In the genomic region with DNA sequence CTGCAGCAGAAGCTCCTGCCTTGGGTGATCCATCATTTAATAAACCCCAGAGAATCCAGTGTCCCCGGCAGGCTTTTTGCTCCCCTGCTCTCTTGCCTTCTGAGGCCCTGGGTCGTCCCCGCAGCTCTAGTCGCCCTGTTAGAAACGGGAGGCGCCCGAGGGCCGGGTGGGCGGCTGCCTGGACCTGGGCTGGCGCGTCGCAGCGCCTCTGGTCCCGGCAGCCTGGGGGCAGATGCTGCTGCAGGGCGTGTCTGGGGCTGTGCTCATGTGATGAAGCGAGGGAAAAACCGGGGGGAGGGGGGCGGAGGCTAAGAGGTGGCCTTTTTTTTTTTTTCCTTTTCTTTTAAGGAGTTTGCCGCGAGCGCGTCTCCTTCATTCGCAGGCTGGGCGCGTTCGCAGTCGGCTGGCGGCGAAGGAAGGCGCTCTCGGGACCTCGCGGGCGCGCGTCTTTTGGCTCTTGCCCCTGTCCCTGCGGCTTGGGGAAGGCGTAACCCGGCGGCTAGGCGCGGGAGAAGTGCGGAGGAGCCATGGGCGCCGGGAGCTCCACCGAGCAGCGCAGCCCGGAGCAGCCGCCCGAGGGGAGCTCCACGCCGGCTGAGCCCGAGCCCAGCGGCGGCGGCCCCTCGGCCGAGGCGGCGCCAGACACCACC, we compare ENCODE assay signal across 8 cellular contexts. TPM values are rescaled to one million over a fixed set of nuclear protein-coding genes. Genes with fewer than 3 reads are reported as not detected.
DNase-seq lines count a peak whose midpoint lies in the region; ATAC-seq and TF ChIP-seq lines count a peak whose summit lies in the region.

No MANE protein-coding gene starts in this region.

- no peak overlapping the region for H3K27ac Mint-ChIP-seq in CD14-positive monocyte
- H3K27ac Mint-ChIP-seq in T-helper 17 cell = no peak overlapping the region
- H3K27ac Mint-ChIP-seq in dendritic cell treated with granulocyte-macrophage colony-stimulating factor and Interleukin-4, amounts not matched to agents 40 ng/mL and 50 ng/mL, for 4 days = no peak overlapping the region

- H3K36me3 Mint-ChIP-seq in CD14-positive monocyte = no peaks in the 10 kb centered on the region
- peaks cover 2% of the 10 kb centered on the region for H3K36me3 Mint-ChIP-seq in T-helper 17 cell (ENCODE audit: low read depth)
- H3K36me3 Mint-ChIP-seq in dendritic cell treated with granulocyte-macrophage colony-stimulating factor and Interleukin-4, amounts not matched to agents 40 ng/mL and 50 ng/mL, for 4 days (ENCODE audit: low read depth) = no peaks in the 10 kb centered on the region

- H3K9me3 ChIP-seq in T-helper 17 cell (ENCODE audit: control insufficient read depth, low read length, poor library complexity, severe bottlenecking) = peaks cover 4% of the 10 kb centered on the region

- H3K9me3 Mint-ChIP-seq in CD14-positive monocyte = peaks cover 0 to 13% (median 0%) of the 10 kb centered on the region in 7 donors
- H3K9me3 Mint-ChIP-seq in dendritic cell treated with granulocyte-macrophage colony-stimulating factor and Interleukin-4, amounts not matched to agents 40 ng/mL and 50 ng/mL, for 4 days = no peaks in the 10 kb centered on the region

- intact Hi-C loops in CD14-positive monocyte (cut with micrococcal nuclease) = no loop called here
- intact Hi-C loops in dendritic cell treated with granulocyte-macrophage colony-stimulating factor and Interleukin-4, amounts not matched to agents 40 ng/mL and 50 ng/mL, for 4 days (cut with micrococcal nuclease) = loop anchor here (1.0 kb wide), 1 partner anchor 24 kb away; no protein-coding TSS in a partner anchor

- H3K4me1 Mint-ChIP-seq in CD14-positive monocyte (peaks cover 7% of the 10 kb centered on the region), T-helper 17 cell (peaks cover 4% of the 10 kb centered on the region)
- no peaks in the 10 kb centered on the region for H3K4me1 Mint-ChIP-seq in dendritic cell treated with granulocyte-macrophage colony-stimulating factor and Interleukin-4, amounts not matched to agents 40 ng/mL and 50 ng/mL, for 4 days (ENCODE audit: low read depth)

- TF ChIP-seq CTCF in CD14-positive monocyte (IDR thresholded peaks at IDR 0.05) = no peak

- H3K27me3 Mint-ChIP-seq in CD14-positive monocyte (ENCODE audit: low read depth in 3 of 3) (peaks cover 60 to 78% (median 64%) of the 10 kb centered on the region in 3 donors), T-helper 17 cell (peaks cover 69% of the 10 kb centered on the region)
- H3K27me3 Mint-ChIP-seq in dendritic cell treated with granulocyte-macrophage colony-stimulating factor and Interleukin-4, amounts not matched to agents 40 ng/mL and 50 ng/mL, for 4 days = peaks cover 74% of the 10 kb centered on the region

- DNase-seq in CD14-positive monocyte (ENCODE audit: low spot score) (no peak), HK-2 (ENCODE audit: unreplicated experiment) (peak; percentile 73), T-helper 17 cell (no peak), left lobe of liver (ENCODE audit: low spot score) (peak; percentile 45)
- peak; percentile 52 for DNase-seq in stimulated activated CD4-positive, alpha-beta T cell treated with anti-CD3 and anti-CD28 coated beads, Interleukin-1b, Interleukin-23, amount 100 ng/mL, for 48 hours

- ATAC-seq in T-helper 17 cell (no peak), left lobe of liver (peak; percentile 66), GM21381 (IDR thresholded peaks at IDR 0.05; ENCODE audit: unreplicated experiment) (no peak), HG02938 (IDR thresholded peaks at IDR 0.05; ENCODE audit: unreplicated experiment) (no peak)

- peak overlapping the region; percentile 58 to 89 for H3K4me3 Mint-ChIP-seq in CD14-positive monocyte
- peak overlapping the region; percentile 83 for H3K4me3 Mint-ChIP-seq in T-helper 17 cell
- peak overlapping the region; percentile 70 for H3K4me3 Mint-ChIP-seq in dendritic cell treated with granulocyte-macrophage colony-stimulating factor and Interleukin-4, amounts not matched to agents 40 ng/mL and 50 ng/mL, for 4 days

RNA-seq across cellular contexts. Expression of gene AKAP12, which starts 0.4 kb away (rescaled TPM):
- not detected for polyA plus RNA-seq in CD14-positive monocyte
- total RNA-seq in T-helper 17 cell = under 1 TPM; 0.18 to 0.20 TPM
- 3.4 TPM for total RNA-seq in left lobe of liver

Comparison
In these comparisons a context has a peak if more than half of its experiments do, and no peak if none do; other contexts are left out.
1. DNase-seq: peak in HK-2 (single experiment), left lobe of liver (single experiment) and stimulated activated CD4-positive, alpha-beta T cell treated with anti-CD3 and anti-CD28 coated beads, Interleukin-1b, Interleukin-23, amount 100 ng/mL, for 48 hours (single experiment); none in CD14-positive monocyte (single experiment) and T-helper 17 cell (0 of 3).
2. Peak in every context shown above with its lines, with median percentiles within 50 percentile points of each other: H3K4me3 Mint-ChIP-seq.